17 cellular contexts compared by ENCODE assay signal in the genomic region with DNA sequence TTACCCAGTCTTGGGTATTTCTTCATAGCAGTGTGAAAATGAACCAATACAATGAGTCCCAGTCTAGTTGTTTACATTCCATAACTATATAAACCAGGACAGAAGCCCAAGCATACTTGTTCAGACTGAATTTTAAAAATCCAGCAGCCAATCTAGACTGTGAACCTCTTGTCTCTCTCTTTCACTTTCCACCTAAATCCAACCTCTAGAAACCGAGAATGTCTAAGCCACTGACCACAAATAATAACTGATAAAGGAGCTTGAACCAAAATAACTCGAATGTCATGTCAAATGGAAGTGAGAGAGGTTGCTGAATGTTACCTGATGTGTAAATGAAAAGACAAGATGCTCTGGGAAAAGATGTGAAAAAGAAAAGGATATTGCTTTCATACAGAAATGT.
DNase-seq lines count a peak whose midpoint lies in the region; ATAC-seq, FAIRE-seq and TF ChIP-seq lines count a peak whose summit lies in the region.
"Had no signal": no experiment of that assay in that cellular context is flagged by ENCODE, and none has a peak within 500 bp of the region (broad histone marks: within the 10 kb centered on the region; RNA-seq: fewer than 3 reads in every experiment).

No MANE protein-coding gene starts in this region.

- H3K9me3 ChIP-seq in breast epithelium: no peaks in the 10 kb centered on the region
- no peaks in the 10 kb centered on the region for H3K9me3 ChIP-seq in MM.1S (replicated peaks; ENCODE audit: insufficient read depth, low read length)
- no peaks in the 10 kb centered on the region for H3K9me3 ChIP-seq in GM12878 (replicated peaks; ENCODE audit: control insufficient read depth, insufficient read depth, low read length)
- H3K9me3 ChIP-seq: BLaER1 had no signal

- H3K4me3 ChIP-seq in breast epithelium (no peak overlapping the region), MM.1S (ENCODE audit: low read length) (no peak overlapping the region), GM12878 (no peak overlapping the region)
- H3K4me3 ChIP-seq: BLaER1 had no signal

- H3K27ac Mint-ChIP-seq in MCF 10A (ENCODE audit: low read depth, unreplicated experiment): peak overlapping the region; percentile 24
- H3K27ac Mint-ChIP-seq: HFFc6 had no signal

- TF ChIP-seq POLR2A in breast epithelium (IDR thresholded peaks at IDR 0.05) (no peak), GM12878 (IDR thresholded peaks at IDR 0.05; ENCODE audit: low read depth, low read length) (no peak)

- H3K4me1 Mint-ChIP-seq in MCF 10A (ENCODE audit: insufficient read depth, unreplicated experiment): no peaks in the 10 kb centered on the region

- H4K20me1 ChIP-seq in MM.1S (ENCODE audit: insufficient read depth, low read length): no peaks in the 10 kb centered on the region
- no peaks in the 10 kb centered on the region for H4K20me1 ChIP-seq in GM12878 (ENCODE audit: control insufficient read depth, insufficient read depth)
- H4K20me1 ChIP-seq: BLaER1 had no signal

- TF ChIP-seq CTCF in MCF 10A (IDR thresholded peaks at IDR 0.05; ENCODE audit: unreplicated experiment) (no peak), breast epithelium (IDR thresholded peaks at IDR 0.05) (no peak), MM.1S (IDR thresholded peaks at IDR 0.05; ENCODE audit: low read length) (no peak), GM12878 (IDR thresholded peaks at IDR 0.05 in 2 of 3, conservative IDR thresholded peaks at IDR 0.05 in 1 of 3; ENCODE audit: control insufficient read depth in 2 of 3, extremely low read depth in 1 of 3, insufficient read depth in 1 of 3, low read depth in 3 of 3, low read length in 3 of 3) (no peak)

- H3K36me3 ChIP-seq in breast epithelium: no peaks in the 10 kb centered on the region
- H3K36me3 ChIP-seq in MM.1S (replicated peaks; ENCODE audit: insufficient read depth, low read length): no peaks in the 10 kb centered on the region
- H3K36me3 ChIP-seq in GM12878 (ENCODE audit: control insufficient read depth in 2 of 2, insufficient read depth in 2 of 2, low read length in 1 of 2): no peaks in the 10 kb centered on the region
- H3K36me3 ChIP-seq: BLaER1 had no signal

- SMC1A ChIA-PET in GM12878 (lab: Charles Lee; ENCODE audit: uncharacterized antibody, unreplicated experiment): interaction anchor here (0.8 kb wide), 1 partner anchor 9 kb away, joined by 3 read pairs; no protein-coding TSS in a partner anchor

- H3F3A ChIP-seq in MM.1S (ENCODE audit: insufficient read depth, low read length): no peaks in the 10 kb centered on the region

- WGBS in GM12878 (ENCODE audit: insufficient coverage, insufficient replicate concordance, low lambda C conversion rate, missing lambda C conversion rate): 0% methylated on average over 2 of the region's 2 CpGs

- H3K9ac ChIP-seq in MM.1S (ENCODE audit: low read length) (no peak overlapping the region), GM12878 (ENCODE audit: control insufficient read depth, insufficient read depth, low read length) (no peak overlapping the region)
- H3K9ac ChIP-seq: BLaER1 had no signal

- no peak for TF ChIP-seq RAD21 in GM12878 (IDR thresholded peaks at IDR 0.05; ENCODE audit: insufficient read depth, low read depth, low read length)

- no peaks in the 10 kb centered on the region for H3K27me3 Mint-ChIP-seq in MCF 10A (ENCODE audit: insufficient read depth, unreplicated experiment)

- H3K36me3 Mint-ChIP-seq in MCF 10A (ENCODE audit: insufficient read depth, unreplicated experiment): no peaks in the 10 kb centered on the region

- intact Hi-C loops in MCF 10A (cut with micrococcal nuclease): no loop called here
- intact Hi-C loops in breast epithelium (cut with DNase I; ENCODE audit: low total_unique reads): no loop called here
- intact Hi-C loops in GM12878 (cut with micrococcal nuclease; ENCODE audit: unreplicated experiment): no loop called here
- intact Hi-C loops in posterior cingulate gyrus (cut with DNase I): no loop called here

- in situ Hi-C loops in GM12878 (cut with MboI): no loop called here

- no peak for FAIRE-seq in GM12878 (lab: Jason Lieb, UNC)
- FAIRE-seq: GM12892, HepG2, HTR-8/SVneo had no signal

- H3K9me2 ChIP-seq in MM.1S (replicated peaks; ENCODE audit: insufficient read depth, low read length): no peaks in the 10 kb centered on the region

- RAD21 ChIA-PET in GM12878 (lab: Charles Lee; ENCODE audit: unreplicated experiment): no interaction called here

- H3K79me2 ChIP-seq in MM.1S (ENCODE audit: low read length) (no peaks in the 10 kb centered on the region), GM12878 (ENCODE audit: control insufficient read depth, insufficient read depth, low read length) (no peaks in the 10 kb centered on the region)

- DNase-seq in MCF 10A (ENCODE audit: unreplicated experiment): no peak
- no peak for DNase-seq in breast epithelium (ENCODE audit: low spot score in 2 of 2)
- DNase-seq in MM.1S: peak; percentile 42
- DNase-seq in GM12878 (ENCODE audit: low read depth, low spot score): no peak
- DNase-seq in posterior cingulate gyrus: no peak
- no peak for DNase-seq in stimulated activated CD4-positive, alpha-beta T cell treated with anti-CD3 and anti-CD28 coated beads, Interleukin-15, amount 100 ng/mL, for 24 hours
- DNase-seq: AML-193, Calu3, DMS 273 treated with DMSO at 0.1 percent for 48 hours, HCEC 1CT, HFFc6 had no signal

- no peak for TF ChIP-seq EP300 in GM12878 (IDR thresholded peaks at IDR 0.05; ENCODE audit: borderline replicate concordance in 1 of 2, control insufficient read depth in 1 of 2, low read depth in 2 of 2, low read length in 2 of 2)

- H3K27ac ChIP-seq in breast epithelium: no peak overlapping the region
- H3K27ac ChIP-seq in MM.1S (ENCODE audit: low read length): no peak overlapping the region
- H3K27ac ChIP-seq in GM12878 (ENCODE audit: control insufficient read depth, insufficient read depth): no peak overlapping the region
- H3K27ac ChIP-seq: 22Rv1, BLaER1 had no signal

- no peaks in the 10 kb centered on the region for H3K4me1 ChIP-seq in breast epithelium
- peaks cover 8% of the 10 kb centered on the region for H3K4me1 ChIP-seq in MM.1S (ENCODE audit: low read length)
- no peaks in the 10 kb centered on the region for H3K4me1 ChIP-seq in GM12878 (ENCODE audit: control insufficient read depth, insufficient read depth, low read length)

- no TSS peak for BruUV-seq in MCF 10A (replicated peaks; lab: Mats Ljungman, UMichigan)
- BruUV-seq in GM12878 (replicated peaks; lab: Mats Ljungman, UMichigan): no TSS peak

- H3K9me3 Mint-ChIP-seq in MCF 10A (ENCODE audit: unreplicated experiment): peaks cover 18% of the 10 kb centered on the region
- H3K9me3 Mint-ChIP-seq: HFFc6 had no signal

- H3K4me2 ChIP-seq in MM.1S (ENCODE audit: low read depth, low read length) (peak overlapping the region; percentile 33; the same call in 1 of the 2 replicates), GM12878 (ENCODE audit: control insufficient read depth, insufficient read depth) (no peak overlapping the region)
- H3K4me2 ChIP-seq: BLaER1 had no signal

- CTCF ChIA-PET in MCF 10A (lab: Yijun Ruan, JAX): no interaction called here
- CTCF ChIA-PET in GM12878 (lab: Yijun Ruan, JAX): no interaction called here

- POLR2A ChIA-PET in MCF 10A (lab: Yijun Ruan, JAX) (no interaction called here), GM12878 (lab: Charles Lee) (no interaction called here)

- ATAC-seq in GM12878 (no peak), GM21619 (IDR thresholded peaks at IDR 0.05; ENCODE audit: unreplicated experiment) (no peak)
- ATAC-seq: HepG2 had no signal

- no peak overlapping the region for H3K4me3 Mint-ChIP-seq in MCF 10A (ENCODE audit: unreplicated experiment)
- H3K4me3 Mint-ChIP-seq: HFFc6 had no signal

- no peaks in the 10 kb centered on the region for H3K27me3 ChIP-seq in breast epithelium
- H3K27me3 ChIP-seq in MM.1S (replicated peaks; ENCODE audit: insufficient read depth, low read length): no peaks in the 10 kb centered on the region
- no peaks in the 10 kb centered on the region for H3K27me3 ChIP-seq in GM12878 (replicated peaks in 1 of 2; ENCODE audit: control insufficient read depth in 2 of 2, insufficient read depth in 2 of 2, low read length in 1 of 2)
- H3K27me3 ChIP-seq: BLaER1 had no signal

- H2AFZ ChIP-seq in MM.1S (ENCODE audit: low read length): no peak overlapping the region
- H2AFZ ChIP-seq in GM12878 (ENCODE audit: control insufficient read depth, low read depth, low read length): no peak overlapping the region

TF ChIP-seq in GM12878, 131 proteins besides CTCF, POLR2A, EP300 and RAD21 (continues in another document):
- peak; percentile 58 for TF ChIP-seq EED (IDR thresholded peaks at IDR 0.05; ENCODE audit: low read depth)
- TF ChIP-seq RUNX3 (IDR thresholded peaks at IDR 0.05; ENCODE audit: low read length): peak; percentile 83
- no peak for TF ChIP-seq ETV6 (conservative IDR thresholded peaks at IDR 0.05 in 1 of 2, IDR thresholded peaks at IDR 0.05 in 1 of 2; ENCODE audit: borderline replicate concordance in 1 of 2, low read depth in 1 of 2)
- TF ChIP-seq HDAC2 (IDR thresholded peaks at IDR 0.05): no peak
- TF ChIP-seq, protein P1, sequence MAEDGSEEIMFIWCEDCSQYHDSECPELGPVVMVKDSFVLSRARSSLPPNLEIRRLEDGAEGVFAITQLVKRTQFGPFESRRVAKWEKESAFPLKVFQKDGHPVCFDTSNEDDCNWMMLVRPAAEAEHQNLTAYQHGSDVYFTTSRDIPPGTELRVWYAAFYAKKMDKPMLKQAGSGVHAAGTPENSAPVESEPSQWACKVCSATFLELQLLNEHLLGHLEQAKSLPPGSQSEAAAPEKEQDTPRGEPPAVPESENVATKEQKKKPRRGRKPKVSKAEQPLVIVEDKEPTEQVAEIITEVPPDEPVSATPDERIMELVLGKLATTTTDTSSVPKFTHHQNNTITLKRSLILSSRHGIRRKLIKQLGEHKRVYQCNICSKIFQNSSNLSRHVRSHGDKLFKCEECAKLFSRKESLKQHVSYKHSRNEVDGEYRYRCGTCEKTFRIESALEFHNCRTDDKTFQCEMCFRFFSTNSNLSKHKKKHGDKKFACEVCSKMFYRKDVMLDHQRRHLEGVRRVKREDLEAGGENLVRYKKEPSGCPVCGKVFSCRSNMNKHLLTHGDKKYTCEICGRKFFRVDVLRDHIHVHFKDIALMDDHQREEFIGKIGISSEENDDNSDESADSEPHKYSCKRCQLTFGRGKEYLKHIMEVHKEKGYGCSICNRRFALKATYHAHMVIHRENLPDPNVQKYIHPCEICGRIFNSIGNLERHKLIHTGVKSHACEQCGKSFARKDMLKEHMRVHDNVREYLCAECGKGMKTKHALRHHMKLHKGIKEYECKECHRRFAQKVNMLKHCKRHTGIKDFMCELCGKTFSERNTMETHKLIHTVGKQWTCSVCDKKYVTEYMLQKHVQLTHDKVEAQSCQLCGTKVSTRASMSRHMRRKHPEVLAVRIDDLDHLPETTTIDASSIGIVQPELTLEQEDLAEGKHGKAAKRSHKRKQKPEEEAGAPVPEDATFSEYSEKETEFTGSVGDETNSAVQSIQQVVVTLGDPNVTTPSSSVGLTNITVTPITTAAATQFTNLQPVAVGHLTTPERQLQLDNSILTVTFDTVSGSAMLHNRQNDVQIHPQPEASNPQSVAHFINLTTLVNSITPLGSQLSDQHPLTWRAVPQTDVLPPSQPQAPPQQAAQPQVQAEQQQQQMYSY (CRISPR knock-in tag; IDR thresholded peaks at IDR 0.05): no peak
